In genomic region chr2:1491751-1492150, GRCh38 we compare ENCODE assay signal across 15 cellular contexts.
"Had no signal": no experiment of that assay in that cellular context is flagged by ENCODE, and none has a peak within 500 bp of the region (broad histone marks: within the 10 kb centered on the region; RNA-seq: fewer than 3 reads in every experiment).

No MANE protein-coding gene starts in this region.

- H3K36me3 ChIP-seq: pancreas had no signal

- H3K4me3 ChIP-seq: pancreas, skin epidermis had no signal

- H3K36me3 Mint-ChIP-seq: mesothelial cell of epicardium had no signal

- ATAC-seq: activated CD8-positive, alpha-beta T cell treated with anti-CD3 and anti-CD28 coated beads, Interleukin-2, amount 10 ng/mL, durations not matched to agents 7 days and 5 days; effector memory CD8-positive, alpha-beta T cell; foreskin keratinocyte; pancreas had no signal

- H3K27ac ChIP-seq: foreskin keratinocyte, pancreas, skin epidermis had no signal

- H3K27me3 Mint-ChIP-seq: effector memory CD8-positive, alpha-beta T cell had no signal

- H3K27ac Mint-ChIP-seq: activated CD8-positive, alpha-beta T cell treated with anti-CD3 and anti-CD28 coated beads, Interleukin-2, amount 10 ng/mL, durations not matched to agents 7 days and 5 days; effector memory CD8-positive, alpha-beta T cell; mesothelial cell of epicardium had no signal

- H3K4me3 Mint-ChIP-seq: activated CD8-positive, alpha-beta T cell treated with anti-CD3 and anti-CD28 coated beads, Interleukin-2, amount 10 ng/mL, durations not matched to agents 7 days and 5 days; effector memory CD8-positive, alpha-beta T cell; mesothelial cell of epicardium had no signal

- H3K27me3 ChIP-seq: foreskin keratinocyte, pancreas had no signal

- H3K4me1 ChIP-seq: foreskin keratinocyte, pancreas had no signal

- H3K4me1 Mint-ChIP-seq: mesothelial cell of epicardium had no signal

- H3K9me3 ChIP-seq: pancreas had no signal

- DNase-seq: activated CD4-positive, alpha-beta T cell treated with anti-CD3 and anti-CD28 coated beads for 4 hours; activated CD8-positive, alpha-beta T cell treated with anti-CD3 and anti-CD28 coated beads, Interleukin-2, amount 10 ng/mL, durations not matched to agents 7 days and 5 days; activated naive CD4-positive, alpha-beta T cell treated with anti-CD3 and anti-CD28 coated beads, Interleukin-2, amount 50 U/mL, for 16 hours; activated T-cell treated with anti-CD3 and anti-CD28 coated beads for 4 hours; caudate nucleus; effector memory CD8-positive, alpha-beta T cell; foreskin keratinocyte; kidney glomerular epithelial cell; retina; stimulated activated CD4-positive, alpha-beta T cell treated with anti-CD3 and anti-CD28 coated beads, Interleukin-4, amount 100 ng/mL, for 4 hours; stimulated activated naive CD4-positive, alpha-beta T cell treated with Interleukin-2 at 50 U/mL for 16 hours; T-helper 2 cell had no signal
